ENCODE assay signal across 26 cellular contexts in the genomic region with DNA sequence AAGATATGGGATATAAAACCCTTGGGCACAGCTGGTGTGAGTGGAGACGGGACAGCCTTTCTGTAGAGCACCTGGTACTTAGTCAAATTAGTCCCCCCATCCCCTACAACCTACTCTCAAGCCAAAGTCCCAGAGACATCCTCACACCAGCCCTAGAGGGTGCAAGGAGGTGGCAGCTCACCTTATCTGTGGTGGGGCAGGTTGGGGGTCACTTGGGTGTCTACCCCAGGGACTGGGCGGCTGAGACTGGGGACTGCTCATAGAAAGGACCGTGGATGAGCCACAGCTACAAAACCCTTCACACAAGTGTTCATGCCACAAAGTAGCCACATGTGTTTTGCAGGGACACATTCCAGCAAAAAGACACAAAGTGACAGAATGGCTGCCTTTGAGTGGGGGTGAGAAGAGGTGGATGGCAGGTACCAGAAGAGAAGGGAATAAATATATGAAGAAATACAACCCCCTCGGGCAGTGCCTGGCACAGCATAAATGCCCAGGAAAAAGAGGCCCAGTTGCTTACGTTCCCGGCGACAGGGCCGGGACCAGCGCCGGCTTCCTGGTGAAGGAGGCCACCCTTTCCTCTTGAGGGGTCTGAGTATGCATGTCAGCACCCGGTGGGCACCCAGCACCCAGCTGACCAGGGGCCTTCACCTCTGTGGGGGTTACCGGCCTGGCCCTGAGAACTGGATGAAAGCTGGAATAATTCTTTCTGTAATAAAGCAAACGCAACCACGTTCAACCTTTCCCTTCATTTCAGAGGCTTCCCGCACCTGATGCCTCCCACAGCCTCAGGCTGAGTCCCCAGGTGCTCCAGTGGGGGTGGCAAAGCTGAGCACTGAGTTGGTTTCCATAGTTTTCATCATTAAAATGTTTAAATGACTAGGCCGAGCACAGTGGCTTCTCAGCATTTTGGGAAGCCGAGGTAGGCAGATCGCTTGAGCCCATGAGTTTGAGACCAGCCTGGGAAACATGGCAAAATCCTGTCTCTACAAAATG.
"Had no signal": no experiment of that assay in that cellular context is flagged by ENCODE, and none has a peak within 500 bp of the region (broad histone marks: within the 10 kb centered on the region; RNA-seq: fewer than 3 reads in every experiment).

No MANE protein-coding gene starts in this region.

- H3K9me3 ChIP-seq: adrenal gland, body of pancreas, heart left ventricle had no signal

- H3K27me3 ChIP-seq: adrenal gland, body of pancreas, heart left ventricle had no signal

- DNase-seq: activated B cell treated with CpG ODN at 0.5 μM for 24 hours; activated CD4-positive, alpha-beta T cell treated with anti-CD3 and anti-CD28 coated beads for 48 hours; activated CD4-positive, alpha-beta T cell treated with anti-CD3 and anti-CD28 coated beads, Interleukin-2, amount 50 U/mL, for 1 hour; activated CD4-positive, alpha-beta T cell treated with anti-CD3 and anti-CD28 coated beads, Interleukin-2, amount 50 U/mL, for 48 hours; activated CD8-positive, alpha-beta memory T cell treated with anti-CD3 and anti-CD28 coated beads for 24 hours; activated CD8-positive, alpha-beta T cell treated with anti-CD3 and anti-CD28 coated beads for 36 hours; activated effector memory CD4-positive, alpha-beta T cell treated with anti-CD3 and anti-CD28 coated beads, Interleukin-2, amount 50 U/mL, for 16 hours; activated naive CD4-positive, alpha-beta T cell treated with anti-CD3 and anti-CD28 coated beads for 36 hours; activated naive CD8-positive, alpha-beta T cell treated with anti-CD3 and anti-CD28 coated beads for 36 hours; activated naive CD8-positive, alpha-beta T cell treated with anti-CD3 and anti-CD28 coated beads, Interleukin-2, amount 50 U/mL, for 24 hours; activated T-cell treated with anti-CD3 and anti-CD28 coated beads, Interleukin-2, amount 50 U/mL, for 4 hours; adrenal gland; amygdala; body of pancreas; central memory CD4-positive, alpha-beta T cell; cerebellar nuclear complex; cortex of kidney; effector CD8-positive, alpha-beta T cell; foreskin fibroblast; heart left ventricle; T-helper 1 cell; T-helper 17 cell; T1000; WERI-Rb-1 had no signal

- ATAC-seq: activated CD4-positive, CD25-positive, alpha-beta regulatory T cell treated with anti-CD3 and anti-CD28 coated beads, Interleukin-2, amount 50 U/mL, for 24 hours; activated CD8-positive, alpha-beta T cell treated with anti-CD3 and anti-CD28 coated beads for 36 hours; activated naive CD8-positive, alpha-beta T cell treated with anti-CD3 and anti-CD28 coated beads, Interleukin-2, amount 50 U/mL, for 24 hours; activated T-cell treated with anti-CD3 and anti-CD28 coated beads, Interleukin-2, amount 50 U/mL, for 4 hours; body of pancreas; heart left ventricle; T-helper 17 cell had no signal

- H3K27ac ChIP-seq: adrenal gland, body of pancreas, epithelial cell of prostate, heart left ventricle, WERI-Rb-1 had no signal

- H3K36me3 ChIP-seq: adrenal gland, heart left ventricle, WERI-Rb-1 had no signal

- H3K4me3 ChIP-seq: adrenal gland, body of pancreas, heart left ventricle had no signal
